18 cellular contexts compared by ENCODE assay signal in genomic region chr5:165981721-165982120, GRCh38.
DNase-seq lines count a peak whose midpoint lies in the region; ATAC-seq, FAIRE-seq and TF ChIP-seq lines count a peak whose summit lies in the region.
"Had no signal": no experiment of that assay in that cellular context is flagged by ENCODE, and none has a peak within 500 bp of the region (broad histone marks: within the 10 kb centered on the region; RNA-seq: fewer than 3 reads in every experiment).

No MANE protein-coding gene starts in this region.

- TF ChIP-seq CTCF in D721Med (IDR thresholded peaks at IDR 0.05; ENCODE audit: insufficient read depth, missing control alignments) (no peak), glutamatergic neuron (IDR thresholded peaks at IDR 0.05; ENCODE audit: partially characterized antibody, unreplicated experiment) (no peak), stomach (IDR thresholded peaks at IDR 0.05) (no peak)

- no peak for ATAC-seq in HG03159 (IDR thresholded peaks at IDR 0.05; ENCODE audit: unreplicated experiment)
- ATAC-seq: CD8-positive, alpha-beta T cell had no signal

- peaks cover 2% of the 10 kb centered on the region for H3K27me3 Mint-ChIP-seq in glutamatergic neuron (ENCODE audit: unreplicated experiment)
- H3K27me3 Mint-ChIP-seq: CD4-positive, CD25-positive, alpha-beta regulatory T cell had no signal

- H3K36me3 ChIP-seq in stomach: no peaks in the 10 kb centered on the region
- H3K36me3 ChIP-seq: HAP-1 had no signal

- H3K4me3 Mint-ChIP-seq in glutamatergic neuron (ENCODE audit: unreplicated experiment): no peak overlapping the region
- H3K4me3 Mint-ChIP-seq: CD4-positive, CD25-positive, alpha-beta regulatory T cell; CD8-positive, alpha-beta T cell; HFFc6 had no signal

- H3K4me3 ChIP-seq in stomach: no peak overlapping the region
- H3K4me3 ChIP-seq: HAP-1 had no signal

- H3K4me1 Mint-ChIP-seq in glutamatergic neuron (ENCODE audit: low read depth, unreplicated experiment): peaks cover 15% of the 10 kb centered on the region
- H3K4me1 Mint-ChIP-seq: CD4-positive, CD25-positive, alpha-beta regulatory T cell had no signal

- 80 to 88% (median 86%) methylated on average over 2 of the region's 2 CpGs for WGBS in stomach, 5 donors

- DNase-seq in D721Med (ENCODE audit: insufficient read length, low spot score) (no peak), NCI-H82 treated with DMSO at 0.1 percent for 48 hours (lab: John Stamatoyannopoulos, UW; ENCODE audit: unreplicated experiment) (peak; percentile 31), glutamatergic neuron (peak; percentile 52), NCI-H1105 treated with DMSO at 0.1 percent for 48 hours (lab: John Stamatoyannopoulos, UW) (no peak), stomach (no peak)
- DNase-seq: C1 segment of cervical spinal cord; Caco-2; CD4-positive, CD25-positive, alpha-beta regulatory T cell; CD8-positive, alpha-beta T cell; DMS53; DMS79 treated with DMSO at 0.1 percent for 48 hours; GF-D8; GOT3; HFFc6 had no signal

- no peaks in the 10 kb centered on the region for H3K4me1 ChIP-seq in stomach
- H3K4me1 ChIP-seq: Caco-2, HAP-1 had no signal

- no peak for TF ChIP-seq EP300 in stomach (IDR thresholded peaks at IDR 0.05)

- TF ChIP-seq POLR2A in stomach (IDR thresholded peaks at IDR 0.05): no peak

- H3K27ac ChIP-seq in stomach: no peak overlapping the region

- intact Hi-C loops in stomach (cut with DNase I; ENCODE audit: low total_unique reads): no loop called here

- peaks cover 0 to 4% (median 2%) of the 10 kb centered on the region in 4 donors for H3K9me3 ChIP-seq in stomach
- H3K9me3 ChIP-seq: Caco-2, HAP-1 had no signal

- peaks cover 3% of the 10 kb centered on the region for H3K9me3 Mint-ChIP-seq in glutamatergic neuron (ENCODE audit: unreplicated experiment)

- no peaks in the 10 kb centered on the region for H3K27me3 ChIP-seq in stomach

- H3K27ac Mint-ChIP-seq in glutamatergic neuron (ENCODE audit: unreplicated experiment): peak overlapping the region; percentile 7
- H3K27ac Mint-ChIP-seq: CD4-positive, CD25-positive, alpha-beta regulatory T cell; CD8-positive, alpha-beta T cell; HFFc6 had no signal

- FAIRE-seq in D721Med (lab: Jason Lieb, UNC): peak; percentile 21
- FAIRE-seq: GM12892, H54 had no signal

- no peaks in the 10 kb centered on the region for H3K36me3 Mint-ChIP-seq in glutamatergic neuron (ENCODE audit: unreplicated experiment)
- H3K36me3 Mint-ChIP-seq: CD4-positive, CD25-positive, alpha-beta regulatory T cell; CD8-positive, alpha-beta T cell had no signal

Comparison
In these comparisons a context has a peak if more than half of its experiments do, and no peak if none do; other contexts are left out.
1. DNase-seq: peak in NCI-H82 treated with DMSO at 0.1 percent for 48 hours (single experiment) and glutamatergic neuron (single experiment); none in D721Med (single experiment), NCI-H1105 treated with DMSO at 0.1 percent for 48 hours (single experiment) and stomach (single experiment).